In the genomic region with DNA sequence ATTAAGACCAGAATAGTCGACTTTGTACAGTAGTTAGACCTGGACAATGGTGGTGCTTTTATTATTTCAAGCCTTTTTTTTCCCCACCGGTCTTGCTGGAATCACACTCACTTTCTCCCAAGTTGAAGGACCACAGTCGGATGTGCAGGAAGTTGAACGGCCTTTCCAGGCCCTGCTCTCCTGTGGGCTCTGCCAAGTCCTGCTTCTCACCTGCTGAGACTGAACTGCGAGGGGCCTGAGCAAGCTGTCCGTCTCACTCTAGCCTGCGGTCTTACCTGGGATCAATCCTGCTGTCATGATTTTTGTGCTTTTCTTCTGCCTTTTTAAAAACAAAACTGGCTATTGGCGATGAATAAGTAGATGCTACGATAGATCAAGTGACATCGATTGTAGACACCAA, we compare ENCODE assay signal across 8 cellular contexts. TPM values are rescaled to one million over a fixed set of nuclear protein-coding genes. Genes with fewer than 3 reads are reported as not detected.
DNase-seq lines count a peak whose midpoint lies in the region; ATAC-seq and TF ChIP-seq lines count a peak whose summit lies in the region.

No MANE protein-coding gene starts in this region.

- DNase-seq in T-helper 2 cell treated with Interferon-gamma antibody and Interleukin-4, amounts not matched to agents 5 μg/mL and 100 μg/mL, for 36 hours (ENCODE audit: low spot score) = no peak
- no peak for DNase-seq in T-helper 2 cell
- DNase-seq in SJCRH30 = no peak
- no peak for DNase-seq in esophagus squamous epithelium (lab: John Stamatoyannopoulos, UW)
- no peak for DNase-seq in ovary

- H3K36me3 ChIP-seq in SJCRH30 (no peaks in the 10 kb centered on the region; the same call in 1 of the 2 replicates), esophagus squamous epithelium (peaks cover 0 to 25% (median 9%) of the 10 kb centered on the region in 3 donors), ovary (no peaks in the 10 kb centered on the region)

- no peaks in the 10 kb centered on the region for H3K9me3 Mint-ChIP-seq in T-helper 2 cell treated with Interferon-gamma antibody and Interleukin-4, amounts not matched to agents 5 μg/mL and 100 μg/mL, for 36 hours

- 47 to 61% methylated on average over 10 of the region's 10 CpGs for WGBS in esophagus squamous epithelium, 2 donors
- WGBS in ovary, 3 donors = 64 to 75% (median 66%) methylated on average over 10 of the region's 10 CpGs

- H3K27me3 Mint-ChIP-seq in T-helper 2 cell treated with Interferon-gamma antibody and Interleukin-4, amounts not matched to agents 5 μg/mL and 100 μg/mL, for 36 hours (ENCODE audit: low read depth) = no peaks in the 10 kb centered on the region

- H3K4me3 ChIP-seq in SJCRH30 (peak overlapping the region; percentile 76), esophagus squamous epithelium (peak overlapping the region; percentile 79 to 98 (median 90)), skin epidermis (peak overlapping the region in 6 of 7 experiments; percentile 64 to 89 (median 74)), ovary (no peak overlapping the region)

- peak overlapping the region; percentile 88 for H3K4me3 Mint-ChIP-seq in T-helper 2 cell treated with Interferon-gamma antibody and Interleukin-4, amounts not matched to agents 5 μg/mL and 100 μg/mL, for 36 hours

- peak overlapping the region; percentile 49 for H3K27ac Mint-ChIP-seq in T-helper 2 cell treated with Interferon-gamma antibody and Interleukin-4, amounts not matched to agents 5 μg/mL and 100 μg/mL, for 36 hours

- peaks cover 10% of the 10 kb centered on the region for H3K4me1 Mint-ChIP-seq in T-helper 2 cell treated with Interferon-gamma antibody and Interleukin-4, amounts not matched to agents 5 μg/mL and 100 μg/mL, for 36 hours (ENCODE audit: low read depth)

- TF ChIP-seq CTCF in esophagus squamous epithelium (IDR thresholded peaks at IDR 0.05) (no peak), ovary (IDR thresholded peaks at IDR 0.05) (no peak)

- no peak for ATAC-seq in GM21528 (IDR thresholded peaks at IDR 0.05; ENCODE audit: low FRiP score, unreplicated experiment)
- ATAC-seq in activated CD4-positive, CD25-positive, alpha-beta regulatory T cell treated with anti-CD3 and anti-CD28 coated beads, Interleukin-2, amount 50 U/mL, for 24 hours = no peak

- H3K9me3 ChIP-seq in SJCRH30 (replicated peaks) (no peaks in the 10 kb centered on the region), esophagus squamous epithelium (no peaks in the 10 kb centered on the region), ovary (no peaks in the 10 kb centered on the region)

- no peaks in the 10 kb centered on the region for H3K27me3 ChIP-seq in SJCRH30
- no peaks in the 10 kb centered on the region for H3K27me3 ChIP-seq in esophagus squamous epithelium
- no peaks in the 10 kb centered on the region for H3K27me3 ChIP-seq in ovary

- TF ChIP-seq EP300 in ovary (IDR thresholded peaks at IDR 0.05) = no peak

- no peak for TF ChIP-seq POLR2A in esophagus squamous epithelium (IDR thresholded peaks at IDR 0.05)
- TF ChIP-seq POLR2A in ovary (IDR thresholded peaks at IDR 0.05) = no peak

- no peaks in the 10 kb centered on the region for H3K4me1 ChIP-seq in SJCRH30
- H3K4me1 ChIP-seq in esophagus squamous epithelium = peaks cover 17 to 62% (median 23%) of the 10 kb centered on the region in 3 donors
- peaks cover 2% of the 10 kb centered on the region for H3K4me1 ChIP-seq in ovary (ENCODE audit: insufficient read depth)

- peaks cover 32% of the 10 kb centered on the region for H3K36me3 Mint-ChIP-seq in T-helper 2 cell treated with Interferon-gamma antibody and Interleukin-4, amounts not matched to agents 5 μg/mL and 100 μg/mL, for 36 hours (ENCODE audit: low read depth)

- no peak overlapping the region for H3K27ac ChIP-seq in SJCRH30
- peak overlapping the region in 2 of 4 donors; percentile 84 to 94 for H3K27ac ChIP-seq in esophagus squamous epithelium
- peak overlapping the region in 12 of 21 experiments; percentile 82 to 96 (median 90) for H3K27ac ChIP-seq in skin epidermis
- H3K27ac ChIP-seq in ovary = no peak overlapping the region

- intact Hi-C loops in esophagus squamous epithelium (cut with DNase I) (no loop called here), ovary (cut with DNase I) (no loop called here)

RNA-seq across cellular contexts. Expression of a gene that starts 1.3 kb away (rescaled TPM):
- total RNA-seq in SJCRH30 (2014; rRNA removed; shearing (Covaris generic)) = 11.0 and 12.3 TPM in 2 replicates
- total RNA-seq in esophagus squamous epithelium (10 to 100 TPM; 12.7 to 31.9 (median 20.9) TPM), ovary (10 to 100 TPM in 5 of 7 donors, 1 to 10 TPM in 2; 3.0 to 17.8 (median 13.1) TPM)
- polyA plus RNA-seq in ovary = 10 to 100 TPM in 1 of 2 donors, 1 to 10 TPM in 1; 5.5 to 14.8 TPM

RNA-seq across cellular contexts. Expression of a gene that starts 18.3 kb away (rescaled TPM):
- total RNA-seq in SJCRH30 (2014; rRNA removed; shearing (Covaris generic)) = 19.7 and 20.3 TPM in 2 replicates
- total RNA-seq in esophagus squamous epithelium = 10 to 100 TPM; 16.6 to 33.0 (median 20.1) TPM
- total RNA-seq in ovary = 10 to 100 TPM; 10.9 to 31.3 (median 24.4) TPM
- polyA plus RNA-seq in ovary = 10 to 100 TPM; 10.9 to 13.9 TPM

RNA-seq across cellular contexts. Expression of a gene that starts 19.1 kb away (rescaled TPM):
- 10.4 and 13.2 TPM in 2 replicates for total RNA-seq in SJCRH30 (2014; rRNA removed; shearing (Covaris generic))
- total RNA-seq in esophagus squamous epithelium (10 to 100 TPM; 20.9 to 28.8 (median 27.6) TPM), ovary (10 to 100 TPM in 6 of 7 donors, 1 to 10 TPM in 1; 9.3 to 82.1 (median 58.2) TPM)
- polyA plus RNA-seq in ovary = 10 to 100 TPM in 1 of 2 donors, 1 to 10 TPM in 1; 9.1 to 18.8 TPM

RNA-seq across cellular contexts. Expression of a gene that starts 48.3 kb away (rescaled TPM):
- total RNA-seq in SJCRH30 (2014; rRNA removed; shearing (Covaris generic)) = 34.6 and 45.0 TPM in 2 replicates
- total RNA-seq in esophagus squamous epithelium (10 to 100 TPM; 37.4 to 89.2 (median 46.0) TPM), ovary (10 to 100 TPM; 22.1 to 66.7 (median 46.0) TPM)
- 10 to 100 TPM; 34.9 to 90.6 TPM for polyA plus RNA-seq in ovary

RNA-seq across cellular contexts. Expression of a gene that starts 48.4 kb away (rescaled TPM):
- 12.4 and 16.0 TPM in 2 replicates for total RNA-seq in SJCRH30 (2014; rRNA removed; shearing (Covaris generic))
- total RNA-seq in esophagus squamous epithelium (10 to 100 TPM; 15.7 to 25.7 (median 18.7) TPM), ovary (10 to 100 TPM; 10.1 to 16.7 (median 14.0) TPM)
- polyA plus RNA-seq in ovary = 10 to 100 TPM; 12.8 to 13.9 TPM

Comparison
In these comparisons a context has a peak if more than half of its experiments do, and no peak if none do; other contexts are left out.
1. H3K27ac ChIP-seq: peak in skin epidermis (12 of 21); none in SJCRH30 (single experiment) and ovary (0 of 2).